Comparison of ENCODE assay signal across 1 cellular context in the genomic region with DNA sequence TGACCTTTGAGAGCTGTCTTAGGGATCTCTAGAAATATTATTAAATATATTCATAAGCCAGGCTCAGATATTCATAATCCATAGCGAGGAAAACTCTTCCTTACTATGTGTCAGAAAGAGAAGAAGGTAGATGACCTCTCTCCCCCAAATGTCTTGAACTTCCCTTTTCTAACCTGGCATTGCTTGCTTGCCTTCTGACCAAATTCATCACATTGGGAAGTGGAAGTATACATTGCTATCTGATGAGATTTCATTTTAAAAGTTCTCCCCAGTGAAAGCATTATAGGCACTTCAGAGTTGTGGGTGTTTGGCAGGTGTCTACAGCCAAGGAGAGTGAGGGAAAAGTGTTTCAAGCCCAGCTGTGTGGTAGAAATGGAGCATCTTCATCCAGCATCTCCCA.
TF ChIP-seq lines count a peak whose summit lies in the region.

No MANE protein-coding gene starts in this region.

TF ChIP-seq in HepG2, 621 proteins besides CTCF, POLR2A, EP300 and RAD21:
- TF ChIP-seq, protein P1, sequence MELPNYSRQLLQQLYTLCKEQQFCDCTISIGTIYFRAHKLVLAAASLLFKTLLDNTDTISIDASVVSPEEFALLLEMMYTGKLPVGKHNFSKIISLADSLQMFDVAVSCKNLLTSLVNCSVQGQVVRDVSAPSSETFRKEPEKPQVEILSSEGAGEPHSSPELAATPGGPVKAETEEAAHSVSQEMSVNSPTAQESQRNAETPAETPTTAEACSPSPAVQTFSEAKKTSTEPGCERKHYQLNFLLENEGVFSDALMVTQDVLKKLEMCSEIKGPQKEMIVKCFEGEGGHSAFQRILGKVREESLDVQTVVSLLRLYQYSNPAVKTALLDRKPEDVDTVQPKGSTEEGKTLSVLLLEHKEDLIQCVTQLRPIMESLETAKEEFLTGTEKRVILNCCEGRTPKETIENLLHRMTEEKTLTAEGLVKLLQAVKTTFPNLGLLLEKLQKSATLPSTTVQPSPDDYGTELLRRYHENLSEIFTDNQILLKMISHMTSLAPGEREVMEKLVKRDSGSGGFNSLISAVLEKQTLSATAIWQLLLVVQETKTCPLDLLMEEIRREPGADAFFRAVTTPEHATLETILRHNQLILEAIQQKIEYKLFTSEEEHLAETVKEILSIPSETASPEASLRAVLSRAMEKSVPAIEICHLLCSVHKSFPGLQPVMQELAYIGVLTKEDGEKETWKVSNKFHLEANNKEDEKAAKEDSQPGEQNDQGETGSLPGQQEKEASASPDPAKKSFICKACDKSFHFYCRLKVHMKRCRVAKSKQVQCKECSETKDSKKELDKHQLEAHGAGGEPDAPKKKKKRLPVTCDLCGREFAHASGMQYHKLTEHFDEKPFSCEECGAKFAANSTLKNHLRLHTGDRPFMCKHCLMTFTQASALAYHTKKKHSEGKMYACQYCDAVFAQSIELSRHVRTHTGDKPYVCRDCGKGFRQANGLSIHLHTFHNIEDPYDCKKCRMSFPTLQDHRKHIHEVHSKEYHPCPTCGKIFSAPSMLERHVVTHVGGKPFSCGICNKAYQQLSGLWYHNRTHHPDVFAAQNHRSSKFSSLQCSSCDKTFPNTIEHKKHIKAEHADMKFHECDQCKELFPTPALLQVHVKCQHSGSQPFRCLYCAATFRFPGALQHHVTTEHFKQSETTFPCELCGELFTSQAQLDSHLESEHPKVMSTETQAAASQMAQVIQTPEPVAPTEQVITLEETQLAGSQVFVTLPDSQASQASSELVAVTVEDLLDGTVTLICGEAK (IDR thresholded peaks at IDR 0.05): no peak
- TF ChIP-seq, protein P1 (CRISPR knock-in tag; IDR thresholded peaks at IDR 0.05): no peak
- no peak for TF ChIP-seq ZSCAN31 (CRISPR knock-in tag; IDR thresholded peaks at IDR 0.05; ENCODE audit: low read depth)
- TF ChIP-seq, protein P2, sequence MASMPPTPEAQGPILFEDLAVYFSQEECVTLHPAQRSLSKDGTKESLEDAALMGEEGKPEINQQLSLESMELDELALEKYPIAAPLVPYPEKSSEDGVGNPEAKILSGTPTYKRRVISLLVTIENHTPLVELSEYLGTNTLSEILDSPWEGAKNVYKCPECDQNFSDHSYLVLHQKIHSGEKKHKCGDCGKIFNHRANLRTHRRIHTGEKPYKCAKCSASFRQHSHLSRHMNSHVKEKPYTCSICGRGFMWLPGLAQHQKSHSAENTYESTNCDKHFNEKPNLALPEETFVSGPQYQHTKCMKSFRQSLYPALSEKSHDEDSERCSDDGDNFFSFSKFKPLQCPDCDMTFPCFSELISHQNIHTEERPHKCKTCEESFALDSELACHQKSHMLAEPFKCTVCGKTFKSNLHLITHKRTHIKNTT (CRISPR knock-in tag; IDR thresholded peaks at IDR 0.05): no peak
